Comparison of ENCODE assay signal across 14 cellular contexts in the genomic region with DNA sequence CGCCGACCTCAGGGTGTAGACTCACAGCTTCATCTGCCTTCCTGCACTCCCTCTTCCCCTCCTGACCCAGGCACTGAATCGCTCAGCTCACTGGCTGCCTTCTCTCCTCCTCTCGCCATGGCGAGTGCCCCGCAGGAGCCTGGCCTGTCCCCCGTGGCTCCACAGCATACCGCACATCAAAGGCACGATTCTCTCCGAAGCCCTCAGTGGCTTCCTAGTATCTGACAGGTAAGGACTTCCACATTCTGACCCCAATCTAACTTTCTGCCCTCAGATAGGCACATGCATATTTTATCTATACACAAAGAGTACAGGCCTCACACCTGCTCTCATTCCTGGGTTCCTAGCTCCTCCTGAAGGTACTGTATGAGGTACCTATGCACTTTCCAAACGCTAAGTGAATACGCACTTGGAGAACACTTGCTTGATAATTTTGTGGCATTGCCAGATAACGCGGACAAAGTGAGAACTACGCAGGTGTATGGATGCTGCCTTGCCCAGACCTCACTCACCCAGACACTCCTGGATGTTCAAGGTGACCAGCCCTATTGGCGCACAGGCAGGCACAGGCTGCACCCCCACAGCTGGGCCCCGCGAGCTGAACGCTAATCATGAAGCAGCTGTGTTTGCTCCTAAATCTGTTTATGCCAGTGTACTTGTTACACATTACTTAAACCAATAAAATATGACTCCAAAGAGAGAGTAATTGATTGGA. TPM values are rescaled to one million over a fixed set of nuclear protein-coding genes. Genes with fewer than 3 reads are reported as not detected.
DNase-seq lines count a peak whose midpoint lies in the region; ATAC-seq and TF ChIP-seq lines count a peak whose summit lies in the region.
"Had no signal": no experiment of that assay in that cellular context is flagged by ENCODE, and none has a peak within 500 bp of the region (broad histone marks: within the 10 kb centered on the region; RNA-seq: fewer than 3 reads in every experiment).

No MANE protein-coding gene starts in this region.

- H3K27me3 Mint-ChIP-seq in H9 (ENCODE audit: low read depth): no peaks in the 10 kb centered on the region
- H3K27me3 Mint-ChIP-seq in glutamatergic neuron (ENCODE audit: unreplicated experiment): peaks cover 14% of the 10 kb centered on the region
- H3K27me3 Mint-ChIP-seq in progenitor cell of endocrine pancreas: no peaks in the 10 kb centered on the region

- H3K79me1 ChIP-seq in H9 (ENCODE audit: insufficient read depth, low read depth, low read length, poor library complexity, severe bottlenecking): peaks cover 3% of the 10 kb centered on the region

- no peak for ATAC-seq in stimulated activated effector memory CD8-positive, alpha-beta T cell treated with anti-CD3 and anti-CD28 coated beads, Interleukin-12 subunit alpha, Interleukin-12 subunit beta, amount 100 ng/mL, for 72 hours
- ATAC-seq in GM18511 (IDR thresholded peaks at IDR 0.05; ENCODE audit: unreplicated experiment): no peak
- ATAC-seq: activated CD8-positive, alpha-beta memory T cell treated with anti-CD3 and anti-CD28 coated beads, Interleukin-2, amount 10 ng/mL, durations not matched to agents 7 days and 5 days; stimulated activated naive CD8-positive, alpha-beta T cell treated with anti-CD3 and anti-CD28 coated beads, Interleukin-15, amount 100 ng/mL, for 72 hours had no signal

- H3K4me2 ChIP-seq in H9 (ENCODE audit: insufficient read depth, insufficient read length, low read length): no peak overlapping the region

- no peak overlapping the region for H2BK120ac ChIP-seq in H9 (ENCODE audit: low read depth, low read length, poor library complexity, severe bottlenecking)

- H3K4me1 ChIP-seq in H9 (ENCODE audit: insufficient read depth, low read length): peaks cover 6% of the 10 kb centered on the region; the same call in 1 of the 2 replicates

- no peak overlapping the region for H2AK5ac ChIP-seq in H9 (ENCODE audit: insufficient read length, low read length)

- H3K9me3 Mint-ChIP-seq in H9 (no peaks in the 10 kb centered on the region), glutamatergic neuron (ENCODE audit: unreplicated experiment) (peaks cover 16% of the 10 kb centered on the region), progenitor cell of endocrine pancreas (ENCODE audit: low read depth) (peaks cover 4% of the 10 kb centered on the region)
- no peaks in the 10 kb centered on the region for H3K9me3 Mint-ChIP-seq in stimulated activated effector memory CD8-positive, alpha-beta T cell treated with anti-CD3 and anti-CD28 coated beads, Interleukin-12 subunit alpha, Interleukin-12 subunit beta, amount 100 ng/mL, for 72 hours
- H3K9me3 Mint-ChIP-seq: stimulated activated naive CD8-positive, alpha-beta T cell treated with anti-CD3 and anti-CD28 coated beads, Interleukin-15, amount 100 ng/mL, for 72 hours had no signal

- no peak overlapping the region for H3K18ac ChIP-seq in H9 (ENCODE audit: insufficient read length, low read depth, low read length)

- WGBS in H9 (ENCODE audit: extremely low coverage, insufficient read length, low lambda C conversion rate): no CpG with 5 or more reads among the region's 19 CpGs

- TF ChIP-seq CTCF in H9 (conservative IDR thresholded peaks at IDR 0.05): no peak
- TF ChIP-seq CTCF in glutamatergic neuron (IDR thresholded peaks at IDR 0.05; ENCODE audit: partially characterized antibody, unreplicated experiment): no peak
- TF ChIP-seq CTCF in progenitor cell of endocrine pancreas (IDR thresholded peaks at IDR 0.05; ENCODE audit: unreplicated experiment): no peak

- H3K9me3 ChIP-seq in H9 (ENCODE audit: control insufficient read depth, low read depth, low read length): no peaks in the 10 kb centered on the region
- H3K9me3 ChIP-seq: colonic mucosa had no signal

- no peaks in the 10 kb centered on the region for H3K27me3 ChIP-seq in H9 (ENCODE audit: insufficient read depth, low read length)
- H3K27me3 ChIP-seq: colonic mucosa had no signal

- H3K27ac ChIP-seq in H9 (ENCODE audit: insufficient read length, low read depth, low read length): no peak overlapping the region
- H3K27ac ChIP-seq: WERI-Rb-1 had no signal

- H2BK15ac ChIP-seq in H9 (ENCODE audit: low read depth, low read length): no peak overlapping the region

- no peak overlapping the region for H3T11ph ChIP-seq in H9 (ENCODE audit: low read length)

- H2BK12ac ChIP-seq in H9 (ENCODE audit: insufficient read length, low read depth, low read length): no peak overlapping the region

- H3K23me2 ChIP-seq in H9 (ENCODE audit: insufficient read length, low read depth, low read length, poor library complexity, severe bottlenecking): no peaks in the 10 kb centered on the region

- no peak overlapping the region for H3K56ac ChIP-seq in H9 (ENCODE audit: insufficient read length, low read depth, low read length)

- no peak overlapping the region for H3K4ac ChIP-seq in H9 (ENCODE audit: low read depth, low read length)

- H2BK20ac ChIP-seq in H9 (ENCODE audit: low read depth, low read length, poor library complexity, severe bottlenecking): no peak overlapping the region

- no peak overlapping the region for H4K8ac ChIP-seq in H9 (replicated peaks; ENCODE audit: insufficient read length, low read depth, low read length)

- H3K4me3 Mint-ChIP-seq in H9: no peak overlapping the region
- peak overlapping the region; percentile 81 for H3K4me3 Mint-ChIP-seq in glutamatergic neuron (ENCODE audit: unreplicated experiment)
- H3K4me3 Mint-ChIP-seq in progenitor cell of endocrine pancreas (ENCODE audit: low read depth): no peak overlapping the region
- H3K4me3 Mint-ChIP-seq in stimulated activated effector memory CD8-positive, alpha-beta T cell treated with anti-CD3 and anti-CD28 coated beads, Interleukin-12 subunit alpha, Interleukin-12 subunit beta, amount 100 ng/mL, for 72 hours: no peak overlapping the region
- H3K4me3 Mint-ChIP-seq: activated CD8-positive, alpha-beta memory T cell treated with anti-CD3 and anti-CD28 coated beads, Interleukin-2, amount 10 ng/mL, durations not matched to agents 7 days and 5 days; stimulated activated naive CD8-positive, alpha-beta T cell treated with anti-CD3 and anti-CD28 coated beads, Interleukin-15, amount 100 ng/mL, for 72 hours had no signal

- DNase-seq in H9 (no peak), NCI-H748 (lab: John Stamatoyannopoulos, UW; ENCODE audit: unreplicated experiment) (peak; percentile 73), glutamatergic neuron (no peak), progenitor cell of endocrine pancreas (ENCODE audit: low spot score, unreplicated experiment) (peak; percentile 6), NCI-H526 treated with DMSO at 0.1 percent for 48 hours (lab: John Stamatoyannopoulos, UW) (no peak)
- DNase-seq in stimulated activated CD4-positive, alpha-beta T cell treated with anti-CD3 and anti-CD28 coated beads, Interleukin-15, amount 100 ng/mL, for 24 hours: no peak
- DNase-seq in stimulated activated effector memory CD8-positive, alpha-beta T cell treated with anti-CD3 and anti-CD28 coated beads, Interleukin-12 subunit alpha, Interleukin-12 subunit beta, amount 100 ng/mL, for 72 hours (ENCODE audit: low spot score in 2 of 2): no peak
- DNase-seq: activated CD8-positive, alpha-beta memory T cell treated with anti-CD3 and anti-CD28 coated beads, Interleukin-2, amount 10 ng/mL, durations not matched to agents 7 days and 5 days; mesendoderm; NCI-H1694; stimulated activated naive CD8-positive, alpha-beta T cell treated with anti-CD3 and anti-CD28 coated beads, Interleukin-15, amount 100 ng/mL, for 72 hours; WERI-Rb-1 had no signal

- H3K4me1 Mint-ChIP-seq in H9 (peaks cover 13 to 19% of the 10 kb centered on the region in 2 experiments), glutamatergic neuron (ENCODE audit: low read depth, unreplicated experiment) (peaks cover 60% of the 10 kb centered on the region), progenitor cell of endocrine pancreas (ENCODE audit: low read depth) (peaks cover 35% of the 10 kb centered on the region)
- peaks cover 12% of the 10 kb centered on the region for H3K4me1 Mint-ChIP-seq in stimulated activated effector memory CD8-positive, alpha-beta T cell treated with anti-CD3 and anti-CD28 coated beads, Interleukin-12 subunit alpha, Interleukin-12 subunit beta, amount 100 ng/mL, for 72 hours
- H3K4me1 Mint-ChIP-seq: activated CD8-positive, alpha-beta memory T cell treated with anti-CD3 and anti-CD28 coated beads, Interleukin-2, amount 10 ng/mL, durations not matched to agents 7 days and 5 days had no signal

- H2BK5ac ChIP-seq in H9 (ENCODE audit: insufficient read length, low read length): no peak overlapping the region

- no peak overlapping the region for H4K5ac ChIP-seq in H9 (ENCODE audit: insufficient read length, low read depth, low read length)

- H4K91ac ChIP-seq in H9 (ENCODE audit: insufficient read length, low read depth, low read length): no peak overlapping the region

- H4K20me1 ChIP-seq in H9 (ENCODE audit: control insufficient read depth, insufficient read depth, insufficient read length): no peaks in the 10 kb centered on the region

- H3K23ac ChIP-seq in H9 (ENCODE audit: insufficient read length, low read depth, low read length): no peak overlapping the region

- H3K27ac Mint-ChIP-seq in H9: peak overlapping the region; percentile 3 to 71 (median 35); a peak in 5 of 7 replicates
- peak overlapping the region; percentile 96 for H3K27ac Mint-ChIP-seq in glutamatergic neuron (ENCODE audit: unreplicated experiment)
- H3K27ac Mint-ChIP-seq in progenitor cell of endocrine pancreas: no peak overlapping the region
- no peak overlapping the region for H3K27ac Mint-ChIP-seq in stimulated activated effector memory CD8-positive, alpha-beta T cell treated with anti-CD3 and anti-CD28 coated beads, Interleukin-12 subunit alpha, Interleukin-12 subunit beta, amount 100 ng/mL, for 72 hours
- H3K27ac Mint-ChIP-seq: activated CD8-positive, alpha-beta memory T cell treated with anti-CD3 and anti-CD28 coated beads, Interleukin-2, amount 10 ng/mL, durations not matched to agents 7 days and 5 days had no signal

- H2AFZ ChIP-seq in H9 (ENCODE audit: low read length): no peak overlapping the region

- H3K36me3 Mint-ChIP-seq in H9 (ENCODE audit: insufficient read depth in 1 of 3, low read depth in 3 of 3): no peaks in the 10 kb centered on the region
- H3K36me3 Mint-ChIP-seq in glutamatergic neuron (ENCODE audit: unreplicated experiment): no peaks in the 10 kb centered on the region
- peaks cover 3% of the 10 kb centered on the region for H3K36me3 Mint-ChIP-seq in progenitor cell of endocrine pancreas (ENCODE audit: insufficient read depth)
- no peaks in the 10 kb centered on the region for H3K36me3 Mint-ChIP-seq in stimulated activated effector memory CD8-positive, alpha-beta T cell treated with anti-CD3 and anti-CD28 coated beads, Interleukin-12 subunit alpha, Interleukin-12 subunit beta, amount 100 ng/mL, for 72 hours
- H3K36me3 Mint-ChIP-seq: activated CD8-positive, alpha-beta memory T cell treated with anti-CD3 and anti-CD28 coated beads, Interleukin-2, amount 10 ng/mL, durations not matched to agents 7 days and 5 days had no signal

- peaks cover 4% of the 10 kb centered on the region; the same call in 1 of the 2 replicates for H3K79me2 ChIP-seq in H9 (ENCODE audit: insufficient read depth, low read length)

- H3K14ac ChIP-seq in H9 (ENCODE audit: insufficient read depth, low read length): peak overlapping the region; percentile 30; the same call in 1 of the 2 replicates

- H3K9ac ChIP-seq in H9 (ENCODE audit: extremely low read depth, insufficient read length, low read length): no peak overlapping the region

RNA-seq across cellular contexts. Expression of gene DIP2C, which starts 27.4 kb away (rescaled TPM):
- total RNA-seq in H9 (2021): 7.6 and 7.9 TPM in 2 replicates
- 52.6 TPM for total RNA-seq in glutamatergic neuron (ENCODE audit: unreplicated experiment)
- 26.3 and 27.2 TPM in 2 replicates for total RNA-seq in progenitor cell of endocrine pancreas

Comparison
In these comparisons a context has a peak if more than half of its experiments do, and no peak if none do; other contexts are left out.
1. DNase-seq: peak in NCI-H748 (single experiment) and progenitor cell of endocrine pancreas (single experiment); none in H9 (single experiment), glutamatergic neuron (single experiment), stimulated activated CD4-positive, alpha-beta T cell treated with anti-CD3 and anti-CD28 coated beads, Interleukin-15, amount 100 ng/mL, for 24 hours (single experiment), stimulated activated effector memory CD8-positive, alpha-beta T cell treated with anti-CD3 and anti-CD28 coated beads, Interleukin-12 subunit alpha, Interleukin-12 subunit beta, amount 100 ng/mL, for 72 hours (0 of 2) and NCI-H526 treated with DMSO at 0.1 percent for 48 hours (single experiment).
2. H3K27ac Mint-ChIP-seq: peak in H9 (3 of 3) and glutamatergic neuron (single experiment); none in progenitor cell of endocrine pancreas (single experiment) and stimulated activated effector memory CD8-positive, alpha-beta T cell treated with anti-CD3 and anti-CD28 coated beads, Interleukin-12 subunit alpha, Interleukin-12 subunit beta, amount 100 ng/mL, for 72 hours (single experiment).